ENCODE assay signal across 2 cellular contexts in genomic region chr13:26457212-26457611, GRCh38.
TF ChIP-seq lines count a peak whose summit lies in the region.

No MANE protein-coding gene starts in this region.

TF ChIP-seq in GM12891, 5 proteins besides CTCF, POLR2A, EP300 and RAD21 (continued from another document):
- TF ChIP-seq POU2F2 (IDR thresholded peaks at IDR 0.05; ENCODE audit: low read depth, low read length): no peak
- TF ChIP-seq TAF1 (IDR thresholded peaks at IDR 0.05; ENCODE audit: low read depth, low read length): no peak
- no peak for TF ChIP-seq POLR2AphosphoS5 (IDR thresholded peaks at IDR 0.05; ENCODE audit: low read depth, low read length)
- no peak for TF ChIP-seq SPI1 (IDR thresholded peaks at IDR 0.05; ENCODE audit: low read depth, low read length)

TF ChIP-seq in GM23338, 12 proteins besides CTCF, POLR2A, EP300 and RAD21 (continued from another document):
- TF ChIP-seq, protein P1, sequence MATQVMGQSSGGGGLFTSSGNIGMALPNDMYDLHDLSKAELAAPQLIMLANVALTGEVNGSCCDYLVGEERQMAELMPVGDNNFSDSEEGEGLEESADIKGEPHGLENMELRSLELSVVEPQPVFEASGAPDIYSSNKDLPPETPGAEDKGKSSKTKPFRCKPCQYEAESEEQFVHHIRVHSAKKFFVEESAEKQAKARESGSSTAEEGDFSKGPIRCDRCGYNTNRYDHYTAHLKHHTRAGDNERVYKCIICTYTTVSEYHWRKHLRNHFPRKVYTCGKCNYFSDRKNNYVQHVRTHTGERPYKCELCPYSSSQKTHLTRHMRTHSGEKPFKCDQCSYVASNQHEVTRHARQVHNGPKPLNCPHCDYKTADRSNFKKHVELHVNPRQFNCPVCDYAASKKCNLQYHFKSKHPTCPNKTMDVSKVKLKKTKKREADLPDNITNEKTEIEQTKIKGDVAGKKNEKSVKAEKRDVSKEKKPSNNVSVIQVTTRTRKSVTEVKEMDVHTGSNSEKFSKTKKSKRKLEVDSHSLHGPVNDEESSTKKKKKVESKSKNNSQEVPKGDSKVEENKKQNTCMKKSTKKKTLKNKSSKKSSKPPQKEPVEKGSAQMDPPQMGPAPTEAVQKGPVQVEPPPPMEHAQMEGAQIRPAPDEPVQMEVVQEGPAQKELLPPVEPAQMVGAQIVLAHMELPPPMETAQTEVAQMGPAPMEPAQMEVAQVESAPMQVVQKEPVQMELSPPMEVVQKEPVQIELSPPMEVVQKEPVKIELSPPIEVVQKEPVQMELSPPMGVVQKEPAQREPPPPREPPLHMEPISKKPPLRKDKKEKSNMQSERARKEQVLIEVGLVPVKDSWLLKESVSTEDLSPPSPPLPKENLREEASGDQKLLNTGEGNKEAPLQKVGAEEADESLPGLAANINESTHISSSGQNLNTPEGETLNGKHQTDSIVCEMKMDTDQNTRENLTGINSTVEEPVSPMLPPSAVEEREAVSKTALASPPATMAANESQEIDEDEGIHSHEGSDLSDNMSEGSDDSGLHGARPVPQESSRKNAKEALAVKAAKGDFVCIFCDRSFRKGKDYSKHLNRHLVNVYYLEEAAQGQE (IDR thresholded peaks at IDR 0.05; ENCODE audit: unreplicated experiment): no peak
- TF ChIP-seq EZH2phosphoT487 (IDR thresholded peaks at IDR 0.05; ENCODE audit: unreplicated experiment) (no peak), STAT1 (IDR thresholded peaks at IDR 0.05; ENCODE audit: unreplicated experiment) (no peak)
